Comparison of ENCODE assay signal across 2 cellular contexts in the genomic region with DNA sequence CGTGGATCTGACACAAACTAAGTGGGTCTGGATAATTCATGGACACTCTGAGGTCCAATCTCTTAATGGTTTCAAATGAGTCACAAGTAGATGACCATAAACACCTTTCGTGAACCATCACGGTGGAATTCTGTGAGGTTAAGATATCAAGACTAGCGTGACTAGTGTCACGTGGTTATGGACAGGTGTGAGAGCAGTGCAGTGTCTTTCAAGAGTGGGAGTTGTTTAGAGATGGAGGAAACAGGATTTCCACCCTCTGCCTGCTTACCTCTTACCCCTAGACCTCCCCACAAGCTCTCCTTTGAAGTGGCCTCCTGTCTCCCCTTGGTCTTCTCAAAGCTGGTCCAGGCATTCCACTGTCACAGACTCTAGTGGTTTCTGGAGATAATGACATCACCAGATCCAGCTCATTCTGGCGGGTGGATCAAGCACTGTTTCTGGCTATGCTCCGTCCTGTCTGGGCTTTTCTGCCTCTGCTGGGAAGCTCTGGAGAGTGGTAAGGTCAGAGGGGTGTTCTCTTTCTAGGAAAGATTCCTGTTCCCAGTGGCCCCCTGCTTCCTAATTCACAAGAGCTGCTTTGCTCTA.
TF ChIP-seq lines count a peak whose summit lies in the region.

No MANE protein-coding gene starts in this region.

TF ChIP-seq in HepG2, 621 proteins besides CTCF, POLR2A, EP300 and RAD21:
- TF ChIP-seq ATF7 (IDR thresholded peaks at IDR 0.05) = peak; percentile 22; the same call in 1 of the 2 replicates
- no peak for TF ChIP-seq ATF7 (CRISPR knock-in tag; IDR thresholded peaks at IDR 0.05)
- no peak for TF ChIP-seq HDAC6 (IDR thresholded peaks at IDR 0.05; ENCODE audit: low read depth, low read length)

TF ChIP-seq in GM12878, 131 proteins besides CTCF, POLR2A, EP300 and RAD21:
- TF ChIP-seq TCF12 (IDR thresholded peaks at IDR 0.05; ENCODE audit: low read depth, low read length) = peak; percentile 65; the same call in 1 of the 2 replicates
- TF ChIP-seq SPI1 (IDR thresholded peaks at IDR 0.05; ENCODE audit: borderline replicate concordance, insufficient read depth, low read depth, low read length) = no peak
- no peak for TF ChIP-seq SREBF2 (IDR thresholded peaks at IDR 0.05; ENCODE audit: low read length)
- no peak for TF ChIP-seq BMI1 (IDR thresholded peaks at IDR 0.05; ENCODE audit: borderline replicate concordance)
- peak in 1 of 2 experiments; percentile 45; a peak in 2 of 4 replicates for TF ChIP-seq BHLHE40 (IDR thresholded peaks at IDR 0.05; ENCODE audit: borderline replicate concordance in 1 of 2, low read depth in 2 of 2, low read length in 1 of 2)
- TF ChIP-seq HCFC1 (IDR thresholded peaks at IDR 0.05; ENCODE audit: low read length) = no peak
- no peak for TF ChIP-seq SIN3A (IDR thresholded peaks at IDR 0.05; ENCODE audit: low read depth, low read length)
- 0 out of 2 replicates have a peak, but pooled peaks have one; percentile 18 for TF ChIP-seq PAX5 (IDR thresholded peaks at IDR 0.05; ENCODE audit: borderline replicate concordance, low read depth, low read length)
- peak; percentile 52; the same call in 1 of the 2 replicates for TF ChIP-seq EED (IDR thresholded peaks at IDR 0.05; ENCODE audit: low read depth)
- no peak for TF ChIP-seq SMAD5 (IDR thresholded peaks at IDR 0.05; ENCODE audit: low read depth)
- TF ChIP-seq, protein P1, sequence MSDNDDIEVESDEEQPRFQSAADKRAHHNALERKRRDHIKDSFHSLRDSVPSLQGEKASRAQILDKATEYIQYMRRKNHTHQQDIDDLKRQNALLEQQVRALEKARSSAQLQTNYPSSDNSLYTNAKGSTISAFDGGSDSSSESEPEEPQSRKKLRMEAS (IDR thresholded peaks at IDR 0.05; ENCODE audit: low read depth, low read length) = no peak
- no peak for TF ChIP-seq NRF1 (conservative IDR thresholded peaks at IDR 0.05; ENCODE audit: low read depth, low read length)
- TF ChIP-seq, protein P2, sequence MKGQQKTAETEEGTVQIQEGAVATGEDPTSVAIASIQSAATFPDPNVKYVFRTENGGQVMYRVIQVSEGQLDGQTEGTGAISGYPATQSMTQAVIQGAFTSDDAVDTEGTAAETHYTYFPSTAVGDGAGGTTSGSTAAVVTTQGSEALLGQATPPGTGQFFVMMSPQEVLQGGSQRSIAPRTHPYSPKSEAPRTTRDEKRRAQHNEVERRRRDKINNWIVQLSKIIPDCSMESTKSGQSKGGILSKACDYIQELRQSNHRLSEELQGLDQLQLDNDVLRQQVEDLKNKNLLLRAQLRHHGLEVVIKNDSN (IDR thresholded peaks at IDR 0.05; ENCODE audit: borderline replicate concordance, extremely low read length, insufficient read depth, low read depth, low read length) = peak; percentile 41
- TF ChIP-seq, protein P3, sequence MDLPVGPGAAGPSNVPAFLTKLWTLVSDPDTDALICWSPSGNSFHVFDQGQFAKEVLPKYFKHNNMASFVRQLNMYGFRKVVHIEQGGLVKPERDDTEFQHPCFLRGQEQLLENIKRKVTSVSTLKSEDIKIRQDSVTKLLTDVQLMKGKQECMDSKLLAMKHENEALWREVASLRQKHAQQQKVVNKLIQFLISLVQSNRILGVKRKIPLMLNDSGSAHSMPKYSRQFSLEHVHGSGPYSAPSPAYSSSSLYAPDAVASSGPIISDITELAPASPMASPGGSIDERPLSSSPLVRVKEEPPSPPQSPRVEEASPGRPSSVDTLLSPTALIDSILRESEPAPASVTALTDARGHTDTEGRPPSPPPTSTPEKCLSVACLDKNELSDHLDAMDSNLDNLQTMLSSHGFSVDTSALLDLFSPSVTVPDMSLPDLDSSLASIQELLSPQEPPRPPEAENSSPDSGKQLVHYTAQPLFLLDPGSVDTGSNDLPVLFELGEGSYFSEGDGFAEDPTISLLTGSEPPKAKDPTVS (IDR thresholded peaks at IDR 0.05; ENCODE audit: low read depth, low read length) = no peak
- no peak for TF ChIP-seq SUZ12 (IDR thresholded peaks at IDR 0.05; ENCODE audit: unreplicated experiment)
- TF ChIP-seq, protein P4, sequence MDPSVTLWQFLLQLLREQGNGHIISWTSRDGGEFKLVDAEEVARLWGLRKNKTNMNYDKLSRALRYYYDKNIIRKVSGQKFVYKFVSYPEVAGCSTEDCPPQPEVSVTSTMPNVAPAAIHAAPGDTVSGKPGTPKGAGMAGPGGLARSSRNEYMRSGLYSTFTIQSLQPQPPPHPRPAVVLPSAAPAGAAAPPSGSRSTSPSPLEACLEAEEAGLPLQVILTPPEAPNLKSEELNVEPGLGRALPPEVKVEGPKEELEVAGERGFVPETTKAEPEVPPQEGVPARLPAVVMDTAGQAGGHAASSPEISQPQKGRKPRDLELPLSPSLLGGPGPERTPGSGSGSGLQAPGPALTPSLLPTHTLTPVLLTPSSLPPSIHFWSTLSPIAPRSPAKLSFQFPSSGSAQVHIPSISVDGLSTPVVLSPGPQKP (IDR thresholded peaks at IDR 0.05; ENCODE audit: low read depth, low read length) = no peak
- TF ChIP-seq POU2F2 (IDR thresholded peaks at IDR 0.05; ENCODE audit: borderline replicate concordance, low read depth, low read length) = 0 out of 3 replicates have a peak, but pooled peaks have one; percentile 10
- peak; percentile 86; the same call in 1 of the 2 replicates for TF ChIP-seq RAD51 (IDR thresholded peaks at IDR 0.05)
- TF ChIP-seq RBBP5 (conservative IDR thresholded peaks at IDR 0.05) = no peak
- TF ChIP-seq, protein P5, sequence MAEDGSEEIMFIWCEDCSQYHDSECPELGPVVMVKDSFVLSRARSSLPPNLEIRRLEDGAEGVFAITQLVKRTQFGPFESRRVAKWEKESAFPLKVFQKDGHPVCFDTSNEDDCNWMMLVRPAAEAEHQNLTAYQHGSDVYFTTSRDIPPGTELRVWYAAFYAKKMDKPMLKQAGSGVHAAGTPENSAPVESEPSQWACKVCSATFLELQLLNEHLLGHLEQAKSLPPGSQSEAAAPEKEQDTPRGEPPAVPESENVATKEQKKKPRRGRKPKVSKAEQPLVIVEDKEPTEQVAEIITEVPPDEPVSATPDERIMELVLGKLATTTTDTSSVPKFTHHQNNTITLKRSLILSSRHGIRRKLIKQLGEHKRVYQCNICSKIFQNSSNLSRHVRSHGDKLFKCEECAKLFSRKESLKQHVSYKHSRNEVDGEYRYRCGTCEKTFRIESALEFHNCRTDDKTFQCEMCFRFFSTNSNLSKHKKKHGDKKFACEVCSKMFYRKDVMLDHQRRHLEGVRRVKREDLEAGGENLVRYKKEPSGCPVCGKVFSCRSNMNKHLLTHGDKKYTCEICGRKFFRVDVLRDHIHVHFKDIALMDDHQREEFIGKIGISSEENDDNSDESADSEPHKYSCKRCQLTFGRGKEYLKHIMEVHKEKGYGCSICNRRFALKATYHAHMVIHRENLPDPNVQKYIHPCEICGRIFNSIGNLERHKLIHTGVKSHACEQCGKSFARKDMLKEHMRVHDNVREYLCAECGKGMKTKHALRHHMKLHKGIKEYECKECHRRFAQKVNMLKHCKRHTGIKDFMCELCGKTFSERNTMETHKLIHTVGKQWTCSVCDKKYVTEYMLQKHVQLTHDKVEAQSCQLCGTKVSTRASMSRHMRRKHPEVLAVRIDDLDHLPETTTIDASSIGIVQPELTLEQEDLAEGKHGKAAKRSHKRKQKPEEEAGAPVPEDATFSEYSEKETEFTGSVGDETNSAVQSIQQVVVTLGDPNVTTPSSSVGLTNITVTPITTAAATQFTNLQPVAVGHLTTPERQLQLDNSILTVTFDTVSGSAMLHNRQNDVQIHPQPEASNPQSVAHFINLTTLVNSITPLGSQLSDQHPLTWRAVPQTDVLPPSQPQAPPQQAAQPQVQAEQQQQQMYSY (CRISPR knock-in tag; IDR thresholded peaks at IDR 0.05) = no peak
- TF ChIP-seq FOS (IDR thresholded peaks at IDR 0.05; ENCODE audit: borderline replicate concordance, extremely low read depth, insufficient read length) = no peak
- TF ChIP-seq GATAD2B (conservative IDR thresholded peaks at IDR 0.05; ENCODE audit: low read depth) = 0 out of 2 replicates have a peak, but pooled peaks have one; percentile 20
TF ChIP-seq in GM12878: peak in this region for 8.
